8 cellular contexts compared by ENCODE assay signal in the genomic region with DNA sequence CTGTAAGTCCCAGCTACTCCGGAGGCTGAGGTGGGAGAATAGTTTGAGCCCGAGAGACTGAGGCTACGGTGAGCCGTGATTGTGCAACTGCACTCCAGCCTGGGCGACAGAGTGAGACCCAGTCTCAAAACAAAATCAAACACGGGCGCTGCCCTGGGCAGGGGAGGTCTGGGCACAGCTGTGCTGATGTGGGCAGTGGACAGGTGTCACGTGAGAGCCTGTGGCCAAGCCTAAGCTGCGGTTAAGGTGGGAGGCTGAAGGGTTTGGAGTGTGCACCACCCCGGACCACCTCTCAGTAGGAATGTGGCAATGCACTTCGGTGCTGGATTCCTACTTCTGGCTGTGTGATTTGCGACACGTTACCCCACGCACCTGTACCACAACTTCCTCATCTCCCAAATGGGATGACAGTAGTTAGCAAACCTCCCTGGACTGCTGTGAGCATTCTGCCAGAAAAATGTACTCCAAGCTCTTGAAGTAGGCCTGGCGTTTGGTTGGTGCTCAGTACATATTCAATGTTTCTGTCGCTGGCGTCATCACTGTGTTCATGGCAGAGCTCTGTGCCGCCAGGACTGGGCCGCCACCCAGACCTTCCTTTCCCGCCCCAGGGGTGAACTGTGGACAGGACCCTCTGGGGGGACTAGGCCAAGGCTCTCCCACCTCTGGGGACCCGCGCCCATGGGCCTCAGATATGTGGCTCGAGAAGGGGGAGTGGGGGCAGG. TPM values are rescaled to one million over a fixed set of nuclear protein-coding genes. Genes with fewer than 3 reads are reported as not detected.
DNase-seq lines count a peak whose midpoint lies in the region; ATAC-seq, FAIRE-seq and TF ChIP-seq lines count a peak whose summit lies in the region.

No MANE protein-coding gene starts in this region.

- no peaks in the 10 kb centered on the region for H3K9me1 ChIP-seq in K562 (ENCODE audit: control insufficient read depth, insufficient read depth, low read length)

- 88% methylated on average over 23 of the region's 23 CpGs for WGBS in K562 (ENCODE audit: insufficient coverage, low coverage, missing lambda C conversion rate)
- WGBS in transverse colon (ENCODE audit: low coverage in 1 of 2), 2 donors: 96% methylated on average over 23 of the region's 23 CpGs; no CpG with 5 or more reads in 1 of the 2 donors

- POLR2A ChIA-PET in K562 (lab: Yijun Ruan, JAX): interaction anchor here (0.6 to 7.0 kb wide), 20 partner anchors 8 to 1248 kb away, joined by 3 to 84 read pairs (median 4); a partner anchor contains a TSS

- H3K4me3 Mint-ChIP-seq in activated T-cell treated with anti-CD3 and anti-CD28 coated beads, Interleukin-2, amount 50 U/mL, for 72 hours: peak overlapping the region; percentile 90 to 91

- H3K27me3 Mint-ChIP-seq in activated T-cell treated with anti-CD3 and anti-CD28 coated beads, Interleukin-2, amount 50 U/mL, for 72 hours (ENCODE audit: low read depth): no peaks in the 10 kb centered on the region

- TSS peak; percentile 99 for BruUV-seq in K562 (replicated peaks; lab: Mats Ljungman, UMichigan)

- TF ChIP-seq EP300 in K562 (IDR thresholded peaks at IDR 0.05; ENCODE audit: low read length) (no peak), transverse colon (IDR thresholded peaks at IDR 0.05; ENCODE audit: low read depth) (no peak)

- H2AFZ ChIP-seq in K562 (ENCODE audit: low read depth, low read length): peak overlapping the region; percentile 92

- peak overlapping the region; percentile 90 for H3K4me2 ChIP-seq in K562 (ENCODE audit: insufficient read depth, low read length)

- no peak for TF ChIP-seq POLR2A in K562 (conservative IDR thresholded peaks at IDR 0.05)
- TF ChIP-seq POLR2A in transverse colon (IDR thresholded peaks at IDR 0.05): no peak

- H3K4me1 ChIP-seq in K562 (replicated peaks in 1 of 2; ENCODE audit: control insufficient read depth in 2 of 2, insufficient read depth in 2 of 2, low read length in 2 of 2) (peaks cover 16 to 35% of the 10 kb centered on the region in 2 experiments), lower lobe of right lung (peaks cover 18% of the 10 kb centered on the region), transverse colon (peaks cover 2 to 19% (median 14%) of the 10 kb centered on the region in 4 donors)

- no peak overlapping the region for H3K27ac Mint-ChIP-seq in activated T-cell treated with anti-CD3 and anti-CD28 coated beads, Interleukin-2, amount 50 U/mL, for 72 hours

- peaks cover 29% of the 10 kb centered on the region for H3K4me1 Mint-ChIP-seq in activated T-cell treated with anti-CD3 and anti-CD28 coated beads, Interleukin-2, amount 50 U/mL, for 72 hours (ENCODE audit: low read depth)

- peak overlapping the region; percentile 72 to 96 for H3K9ac ChIP-seq in K562 (ENCODE audit: insufficient read depth in 1 of 2, low read depth in 2 of 2, low read length in 2 of 2)

- H3K36me3 Mint-ChIP-seq in activated T-cell treated with anti-CD3 and anti-CD28 coated beads, Interleukin-2, amount 50 U/mL, for 72 hours (ENCODE audit: insufficient read depth in 2 of 2): no peaks in the 10 kb centered on the region

- H3K9me3 ChIP-seq in K562 (replicated peaks; ENCODE audit: control insufficient read depth, insufficient read depth, low read depth, low read length) (peaks cover 10% of the 10 kb centered on the region), lower lobe of right lung (no peaks in the 10 kb centered on the region), transverse colon (no peaks in the 10 kb centered on the region)

- peaks cover 1 to 2% of the 10 kb centered on the region in 2 donors for H3K9me3 Mint-ChIP-seq in activated T-cell treated with anti-CD3 and anti-CD28 coated beads, Interleukin-2, amount 50 U/mL, for 72 hours

- in situ Hi-C loops in K562 (cut with MboI): loop anchor here (10.0 kb wide), 1 partner anchor 48 kb away; no protein-coding TSS in a partner anchor
- in situ Hi-C loops in transverse colon (cut with MboI; ENCODE audit: low pct_ligation_motif_present in 1 of 4, low pct_unique_long_range_greater_than_20kb in 1 of 4, low sequenced_read_pairs in 3 of 4): no loop called here

- FAIRE-seq in K562 (lab: Jason Lieb, UNC): no peak

- peaks cover 17% of the 10 kb centered on the region for H3K79me2 ChIP-seq in K562 (ENCODE audit: control insufficient read depth, insufficient read depth, low read length)

- intact Hi-C loops in K562 (cut with micrococcal nuclease): no loop called here
- intact Hi-C loops in lower lobe of right lung (cut with DNase I): no loop called here
- intact Hi-C loops in transverse colon (cut with DNase I; ENCODE audit: low total_unique reads): no loop called here

- ATAC-seq in activated T-cell treated with anti-CD3 and anti-CD28 coated beads, Interleukin-2, amount 50 U/mL, for 72 hours (replicated peaks in 1 of 2): no peak
- ATAC-seq in K562: peak; percentile 4
- ATAC-seq in lower lobe of right lung: peak; percentile 2 to 9
- no peak for ATAC-seq in GM19397 (IDR thresholded peaks at IDR 0.05; ENCODE audit: unreplicated experiment)

- H3K27ac ChIP-seq in K562 (ENCODE audit: extremely low read depth, low read depth, low read length): peak overlapping the region; percentile 62
- peak overlapping the region; percentile 80 for H3K27ac ChIP-seq in lower lobe of right lung
- H3K27ac ChIP-seq in transverse colon: peak overlapping the region; percentile 68 to 82 (median 77)

- no peak for TF ChIP-seq RAD21 in K562 (CRISPR knock-in tag; conservative IDR thresholded peaks at IDR 0.05 in 1 of 2, IDR thresholded peaks at IDR 0.05 in 1 of 2)

- H3K4me3 ChIP-seq in K562: peak overlapping the region; percentile 52
- H3K4me3 ChIP-seq in lower lobe of right lung: peak overlapping the region; percentile 76
- peak overlapping the region in 3 of 4 donors; percentile 71 to 79 (median 75) for H3K4me3 ChIP-seq in transverse colon

- H3K36me3 ChIP-seq in K562 (ENCODE audit: control insufficient read depth, insufficient read depth, low read length): peaks cover 7% of the 10 kb centered on the region; the same call in 1 of the 3 replicates
- no peaks in the 10 kb centered on the region for H3K36me3 ChIP-seq in lower lobe of right lung
- no peaks in the 10 kb centered on the region for H3K36me3 ChIP-seq in transverse colon

- CTCF ChIA-PET in K562 (lab: Yijun Ruan, JAX; ENCODE audit: low intra/inter-chr PET ratio): interaction anchor here (0.6 kb wide), 1 partner anchor 19 kb away, joined by 3 read pairs; no protein-coding TSS in a partner anchor

- no peak for DNase-seq in activated T-cell treated with anti-CD3 and anti-CD28 coated beads, Interleukin-2, amount 50 U/mL, for 72 hours
- DNase-seq in activated T-cell treated with anti-CD3 and anti-CD28 coated beads, Interleukin-2, amount 50 U/mL, for 1 hour: no peak
- DNase-seq in K562 (ENCODE audit: extremely low read depth in 1 of 4, low spot score in 3 of 4) (peak in 2 of 4 experiments; percentile 35 to 44), lower lobe of right lung (no peak), transverse colon (no peak), hippocampal formation (lab: John Stamatoyannopoulos, UW) (no peak), HPDE6-E6E7 (ENCODE audit: extremely low spot score) (no peak)

- no peaks in the 10 kb centered on the region for H4K20me1 ChIP-seq in K562 (replicated peaks; ENCODE audit: control insufficient read depth, insufficient read depth, low read length)

- H3K27me3 ChIP-seq in K562 (ENCODE audit: control insufficient read depth in 2 of 2, insufficient read depth in 2 of 2, low read length in 2 of 2) (peaks cover 14 to 28% of the 10 kb centered on the region in 2 experiments), lower lobe of right lung (ENCODE audit: low read depth) (no peaks in the 10 kb centered on the region), transverse colon (no peaks in the 10 kb centered on the region)

- TF ChIP-seq CTCF in K562 (IDR thresholded peaks at IDR 0.05 in 2 of 3, conservative IDR thresholded peaks at IDR 0.05 in 1 of 3; ENCODE audit: insufficient read depth in 2 of 3, low read depth in 1 of 3, low read length in 3 of 3): no peak
- no peak for TF ChIP-seq CTCF in lower lobe of right lung (IDR thresholded peaks at IDR 0.05)
- no peak for TF ChIP-seq CTCF in transverse colon (IDR thresholded peaks at IDR 0.05)

RNA-seq across cellular contexts. Expression of a gene that starts 0.8 kb away (rescaled TPM):
- total RNA-seq in activated T-cell treated with anti-CD3 and anti-CD28 coated beads, Interleukin-2, amount 50 U/mL, for 72 hours: 10 to 100 TPM in 1 of 2 donors, 1 to 10 TPM in 1; 8.3 to 11.7 TPM
- total RNA-seq in K562 (2011; cell fraction: chromatin; rRNA removed; ENCODE audit: low replicate concordance): 36.8 and 68.2 TPM in 2 replicates
- total RNA-seq in K562 (2011; cell fraction: nucleolus; rRNA removed): 55.4 and 63.2 TPM in 2 replicates
- total RNA-seq in K562 (2011; cell fraction: nucleoplasm; rRNA removed): 50.2 and 53.7 TPM in 2 replicates
- total RNA-seq in K562 (2014; rRNA removed): 49.2 and 56.7 TPM in 2 replicates
- 17.4 and 20.5 TPM in 2 replicates for total RNA-seq in K562 (2014; rRNA removed; fragmentation: Illumina TruSeq; extraction: Trizol)
- 31.5 and 32.5 TPM in 2 replicates for total RNA-seq in K562 (2015; rRNA removed; fragmentation: Illumina TruSeq; extraction: Trizol)
- 53.5 and 55.7 TPM in 2 replicates for total RNA-seq in K562 (2021)
- polyA plus RNA-seq in K562 (2011; rRNA removed): 33.8 and 49.7 TPM in 2 replicates
- polyA plus RNA-seq in K562 (2011; cell fraction: cytosol; rRNA removed): 56.9 and 67.4 TPM in 2 replicates
- 42.8 and 56.1 TPM in 2 replicates for polyA plus RNA-seq in K562 (2011; cell fraction: nucleus; rRNA removed)
- polyA plus RNA-seq in K562 (2012): 31.5 and 39.9 TPM in 2 replicates
- polyA plus RNA-seq in K562 (2014; fragmentation: Illumina TruSeq; extraction: Trizol): 22.8 and 24.5 TPM in 2 replicates
- 1 to 10 TPM; 2.4 to 3.7 TPM for polyA plus RNA-seq in K562 (2014; fragmentation: Nextera tagmentation; extraction: Ambion mirVana)
- polyA plus RNA-seq in K562 (2014; rRNA removed): 37.1 and 62.8 TPM in 2 replicates
- polyA minus RNA-seq in K562 (2011; rRNA and poly(A)+ RNA removed): 32.6 and 33.0 TPM in 2 replicates
- 39.3 and 58.2 TPM in 2 replicates for polyA minus RNA-seq in K562 (2011; cell fraction: cytosol; rRNA and poly(A)+ RNA removed)
- polyA minus RNA-seq in K562 (2011; cell fraction: nucleus; rRNA and poly(A)+ RNA removed): 23.6 and 28.3 TPM in 2 replicates
- total RNA-seq in lower lobe of right lung: 12.3 TPM
- 10 to 100 TPM in 1 of 4 donors, 1 to 10 TPM in 3; 1.9 to 11.5 (median 6.6) TPM for total RNA-seq in transverse colon

RNA-seq across cellular contexts. Expression of a gene that starts 44.5 kb away (rescaled TPM):
- 1 to 10 TPM; 1.0 to 1.4 TPM for total RNA-seq in activated T-cell treated with anti-CD3 and anti-CD28 coated beads, Interleukin-2, amount 50 U/mL, for 72 hours
- total RNA-seq in K562 (2011; cell fraction: chromatin; rRNA removed; ENCODE audit: low replicate concordance): 0.65 TPM in 1 of 2 replicates, not detected in the other
- total RNA-seq in K562 (2011; cell fraction: nucleolus; rRNA removed): 0.50 and 0.92 TPM in 2 replicates
- 0.15 TPM in 2 replicates for total RNA-seq in K562 (2011; cell fraction: nucleoplasm; rRNA removed)
- total RNA-seq in K562 (2014; rRNA removed): 0.20 and 0.32 TPM in 2 replicates
- total RNA-seq in K562 (2014; rRNA removed; fragmentation: Illumina TruSeq; extraction: Trizol): not detected in 2 replicates
- not detected in 2 replicates for total RNA-seq in K562 (2015; rRNA removed; fragmentation: Illumina TruSeq; extraction: Trizol)
- total RNA-seq in K562 (2021): 0.13 and 0.29 TPM in 2 replicates
- 0.06 and 0.26 TPM in 2 replicates for polyA plus RNA-seq in K562 (2011; rRNA removed)
- polyA plus RNA-seq in K562 (2011; cell fraction: cytosol; rRNA removed): 0.15 and 0.25 TPM in 2 replicates
- 0.61 and 0.65 TPM in 2 replicates for polyA plus RNA-seq in K562 (2011; cell fraction: nucleus; rRNA removed)
- 0.21 and 1.3 TPM in 2 replicates for polyA plus RNA-seq in K562 (2012)
- polyA plus RNA-seq in K562 (2014; fragmentation: Illumina TruSeq; extraction: Trizol): not detected in 2 replicates
- not detected for polyA plus RNA-seq in K562 (2014; fragmentation: Nextera tagmentation; extraction: Ambion mirVana)
- polyA plus RNA-seq in K562 (2014; rRNA removed): 0.13 and 0.23 TPM in 2 replicates
- polyA minus RNA-seq in K562 (2011; rRNA and poly(A)+ RNA removed): not detected in 2 replicates
- polyA minus RNA-seq in K562 (2011; cell fraction: cytosol; rRNA and poly(A)+ RNA removed): not detected in 2 replicates
- polyA minus RNA-seq in K562 (2011; cell fraction: nucleus; rRNA and poly(A)+ RNA removed): 0.22 and 0.27 TPM in 2 replicates
- 12.6 TPM for total RNA-seq in lower lobe of right lung
- total RNA-seq in transverse colon: 10 to 100 TPM in 1 of 4 donors, 1 to 10 TPM in 3; 3.4 to 15.9 (median 8.7) TPM

Comparison
In these comparisons a context has a peak if more than half of its experiments do, and no peak if none do; other contexts are left out.
1. ATAC-seq: peak in K562 (single experiment) and lower lobe of right lung (2 of 2); none in activated T-cell treated with anti-CD3 and anti-CD28 coated beads, Interleukin-2, amount 50 U/mL, for 72 hours (0 of 2) and GM19397 (single experiment).
2. Peak in every context shown above with its lines, with median percentiles within 50 percentile points of each other: H3K27ac ChIP-seq and H3K4me3 ChIP-seq.